ENCODE assay signal across 2 cellular contexts in genomic region chr10:61766927-61767326, GRCh38.
TF ChIP-seq lines count a peak whose summit lies in the region.

No MANE protein-coding gene starts in this region.

TF ChIP-seq in GM23338, 12 proteins besides CTCF, POLR2A, EP300 and RAD21 (continued from another document):
- no peak for TF ChIP-seq REST (IDR thresholded peaks at IDR 0.05; ENCODE audit: unreplicated experiment)
- TF ChIP-seq JUNB (IDR thresholded peaks at IDR 0.05; ENCODE audit: unreplicated experiment): no peak
- TF ChIP-seq STAT1 (IDR thresholded peaks at IDR 0.05; ENCODE audit: unreplicated experiment): no peak
- no peak for TF ChIP-seq ZNF331 (CRISPR knock-in tag; IDR thresholded peaks at IDR 0.05; ENCODE audit: low read depth)
- TF ChIP-seq EZH2 (IDR thresholded peaks at IDR 0.05; ENCODE audit: low read depth, unreplicated experiment): no peak
- no peak for TF ChIP-seq ZNF462 (CRISPR knock-in tag; IDR thresholded peaks at IDR 0.05)
- TF ChIP-seq EZH2phosphoT487 (IDR thresholded peaks at IDR 0.05; ENCODE audit: unreplicated experiment): no peak
- no peak for TF ChIP-seq POLR2AphosphoS5 (IDR thresholded peaks at IDR 0.05; ENCODE audit: low read depth)
- no peak for TF ChIP-seq CREB1 (CRISPR knock-in tag; IDR thresholded peaks at IDR 0.05; ENCODE audit: low read depth)
- no peak for TF ChIP-seq ETS1 (IDR thresholded peaks at IDR 0.05)

TF ChIP-seq in H1, 55 proteins besides CTCF, POLR2A, EP300 and RAD21 (continued from another document):
- no peak for TF ChIP-seq RNF2 (IDR thresholded peaks at IDR 0.05; ENCODE audit: borderline replicate concordance, low read depth, low read length, missing control alignments, poor library complexity, severe bottlenecking)
- TF ChIP-seq TAF1 (IDR thresholded peaks at IDR 0.05; ENCODE audit: low read depth, low read length): no peak
- no peak for TF ChIP-seq SIRT6 (IDR thresholded peaks at IDR 0.05; ENCODE audit: low read length)
- no peak for TF ChIP-seq JUN (IDR thresholded peaks at IDR 0.05; ENCODE audit: low read depth, low read length)
- no peak for TF ChIP-seq BACH1 (IDR thresholded peaks at IDR 0.05; ENCODE audit: low read length)
- TF ChIP-seq BRCA1 (IDR thresholded peaks at IDR 0.05; ENCODE audit: low read depth, low read length): no peak
- TF ChIP-seq HDAC2 (IDR thresholded peaks at IDR 0.05; ENCODE audit: borderline replicate concordance in 1 of 2, low read depth in 2 of 2, low read length in 2 of 2): no peak
- no peak for TF ChIP-seq SP4 (IDR thresholded peaks at IDR 0.05; ENCODE audit: low read length)
TF ChIP-seq in H1: peak in this region for 0.
